Comparison of ENCODE assay signal across 26 cellular contexts in genomic region chr9:83563360-83563759, GRCh38. TPM values are rescaled to one million over a fixed set of nuclear protein-coding genes. Genes with fewer than 3 reads are reported as not detected.
"Had no signal": no experiment of that assay in that cellular context is flagged by ENCODE, and none has a peak within 500 bp of the region (broad histone marks: within the 10 kb centered on the region; RNA-seq: fewer than 3 reads in every experiment).

No MANE protein-coding gene starts in this region.

- DNase-seq: activated CD4-positive, alpha-beta T cell treated with anti-CD3 and anti-CD28 coated beads, Interleukin-2, amount 10 ng/mL, durations not matched to agents 24 days and 14 days; activated CD4-positive, alpha-beta T cell treated with anti-CD3 and anti-CD28 coated beads, Interleukin-2, amount 50 U/mL, for 4 hours; activated CD8-positive, alpha-beta T cell treated with anti-CD3 and anti-CD28 coated beads for 36 hours; activated gamma-delta T cell; activated naive CD4-positive, alpha-beta T cell treated with Interleukin-2 at 50 U/mL for 16 hours; activated naive CD8-positive, alpha-beta T cell treated with anti-CD3 and anti-CD28 coated beads, Interleukin-2, amount 10 ng/mL, durations not matched to agents 7 days and 5 days; activated T-cell treated with anti-CD3 and anti-CD28 coated beads, Interleukin-2, amount 50 U/mL, for 24 hours; Kasumi-1; KG1; MG63; NCI-H1048; NCI-H1105 treated with DMSO at 0.1 percent for 48 hours; NCI-H1436; NCI-H1694 treated with DMSO at 0.1 percent for 48 hours; NCI-H2029; NCI-H510A; NCI-H69; NK-92 treated with Interleukin-12 subunit alpha and Interleukin-12 subunit beta, amount 100 ng/mL, for 24 hours; PC-3; Peyer's patch; RPMI8226; SHP77 treated with DMSO at 0.1 percent for 48 hours; SK-N-SH had no signal

- H3K27ac ChIP-seq: ascending aorta, cardiac muscle cell, Peyer's patch, SJSA1 had no signal

- H3K9me3 ChIP-seq: ascending aorta, MG63, Peyer's patch, SJSA1, SK-N-SH had no signal

- H3K36me3 ChIP-seq: ascending aorta, cardiac muscle cell, MG63, Peyer's patch, SJSA1 had no signal

- H3K4me3 ChIP-seq: ascending aorta, cardiac muscle cell, MG63, Peyer's patch, SJSA1 had no signal

- H3K4me1 ChIP-seq: ascending aorta, Peyer's patch, SJSA1 had no signal

RNA-seq across cellular contexts. Expression of gene IDNK, which starts 59.6 kb away (rescaled TPM):
- total RNA-seq: ascending aorta had no signal
